18 cellular contexts compared by ENCODE assay signal in genomic region chr4:52566136-52567031, GRCh38.
A peak's percentile ranks its signal among the peaks of the same experiment; 100 is the strongest.
DNase-seq lines count a peak whose midpoint lies in the region; FAIRE-seq and TF ChIP-seq lines count a peak whose summit lies in the region.
"Had no signal": no experiment of that assay in that cellular context is flagged by ENCODE, and none has a peak within 500 bp of the region (broad histone marks: within the 10 kb centered on the region; RNA-seq: fewer than 3 reads in every experiment).

No MANE protein-coding gene starts in this region.

- no peaks in the 10 kb centered on the region for H3K36me3 ChIP-seq in astrocyte (ENCODE audit: insufficient read depth, low read length)
- H3K36me3 ChIP-seq: BLaER1 treated with 17β-estradiol and CSF1 and Interleukin-3, amounts not matched to agents 10 nM and 100 nM had no signal

- H3K9ac ChIP-seq in astrocyte (ENCODE audit: low read length), result no peak overlapping the region
- H3K9ac ChIP-seq: BLaER1 treated with 17β-estradiol and CSF1 and Interleukin-3, amounts not matched to agents 10 nM and 100 nM had no signal

- H3K27ac Mint-ChIP-seq in astrocyte (ENCODE audit: unreplicated experiment) (peak overlapping the region; percentile 75), mesothelial cell of epicardium (no peak overlapping the region)

- H3K4me1 ChIP-seq in astrocyte (ENCODE audit: insufficient read depth, low read length), result no peaks in the 10 kb centered on the region

- H3K9me3 Mint-ChIP-seq in astrocyte (ENCODE audit: unreplicated experiment), result no peaks in the 10 kb centered on the region
- no peaks in the 10 kb centered on the region for H3K9me3 Mint-ChIP-seq in mesothelial cell of epicardium

- H3K27me3 ChIP-seq in astrocyte (ENCODE audit: insufficient read depth, low read length), result no peaks in the 10 kb centered on the region
- H3K27me3 ChIP-seq: BLaER1 treated with 17β-estradiol and CSF1 and Interleukin-3, amounts not matched to agents 10 nM and 100 nM had no signal

- no peak overlapping the region for H3K4me2 ChIP-seq in astrocyte (ENCODE audit: low read length)
- H3K4me2 ChIP-seq: BLaER1 treated with 17β-estradiol and CSF1 and Interleukin-3, amounts not matched to agents 10 nM and 100 nM; PC-9 had no signal

- H3K9me3 ChIP-seq in astrocyte (ENCODE audit: insufficient read depth, low read depth, low read length), result no peaks in the 10 kb centered on the region
- H3K9me3 ChIP-seq: BLaER1 treated with 17β-estradiol and CSF1 and Interleukin-3, amounts not matched to agents 10 nM and 100 nM had no signal

- peak; percentile 48 for DNase-seq in ELR (ENCODE audit: low read depth)
- DNase-seq in HS-5 (ENCODE audit: low read depth), result peak; percentile 28
- no peak for DNase-seq in astrocyte (ENCODE audit: low read depth)
- peak; percentile 29 to 58 for DNase-seq in foreskin fibroblast
- no peak for DNase-seq in mesothelial cell of epicardium (ENCODE audit: low spot score in 2 of 2, unreplicated experiment in 2 of 2)
- no peak for DNase-seq in GF-D8 (lab: John Stamatoyannopoulos, UW)
- DNase-seq in NCI-H146 treated with DMSO at 0.1 percent for 48 hours (lab: John Stamatoyannopoulos, UW; ENCODE audit: unreplicated experiment), result no peak
- DNase-seq in NCI-H2171 (lab: John Stamatoyannopoulos, UW), result no peak
- DNase-seq: DND-41, GDM1, H7, NCI-H1417 treated with DMSO at 0.1 percent for 48 hours, NCI-H2029 treated with DMSO at 0.1 percent for 48 hours, NCI-H748 treated with DMSO at 0.1 percent for 48 hours, PC-9 had no signal

- H3K4me3 ChIP-seq in astrocyte (ENCODE audit: insufficient read depth, low read depth, low read length) (no peak overlapping the region), foreskin fibroblast (ENCODE audit: low read depth in 1 of 2, low read length in 2 of 2) (no peak overlapping the region)
- H3K4me3 ChIP-seq: BLaER1 treated with 17β-estradiol and CSF1 and Interleukin-3, amounts not matched to agents 10 nM and 100 nM; PC-9 had no signal

- no peaks in the 10 kb centered on the region for H3K79me2 ChIP-seq in astrocyte (ENCODE audit: insufficient read depth, low read length)

- FAIRE-seq in astrocyte (lab: Jason Lieb, UNC), result no peak
- FAIRE-seq: GM12891, GM18507 had no signal

- H3K36me3 Mint-ChIP-seq in astrocyte (ENCODE audit: low read depth, unreplicated experiment), result no peaks in the 10 kb centered on the region
- H3K36me3 Mint-ChIP-seq in mesothelial cell of epicardium, result no peaks in the 10 kb centered on the region

- H3K27ac ChIP-seq in astrocyte (ENCODE audit: low read depth, low read length), result no peak overlapping the region
- H3K27ac ChIP-seq: BLaER1 treated with 17β-estradiol and CSF1 and Interleukin-3, amounts not matched to agents 10 nM and 100 nM; PC-9 had no signal

- no peaks in the 10 kb centered on the region for H3K27me3 Mint-ChIP-seq in astrocyte (ENCODE audit: low read depth, unreplicated experiment)
- no peaks in the 10 kb centered on the region for H3K27me3 Mint-ChIP-seq in mesothelial cell of epicardium (ENCODE audit: low read depth)

- no peak overlapping the region for H2AFZ ChIP-seq in astrocyte (ENCODE audit: low read depth, low read length)
- H2AFZ ChIP-seq: PC-9 had no signal

- TF ChIP-seq CTCF in astrocyte (IDR thresholded peaks at IDR 0.05; ENCODE audit: insufficient read depth, low read depth, low read length) (no peak), foreskin fibroblast (IDR thresholded peaks at IDR 0.05; ENCODE audit: low read depth, low read length) (no peak), mesothelial cell of epicardium (IDR thresholded peaks at IDR 0.05; ENCODE audit: unreplicated experiment) (no peak)

- H3K4me1 Mint-ChIP-seq in astrocyte (ENCODE audit: low read depth, unreplicated experiment), result peaks cover 26% of the 10 kb centered on the region
- peaks cover 3% of the 10 kb centered on the region for H3K4me1 Mint-ChIP-seq in mesothelial cell of epicardium

- H4K20me1 ChIP-seq in astrocyte (ENCODE audit: insufficient read depth, low read length), result no peaks in the 10 kb centered on the region
- H4K20me1 ChIP-seq: BLaER1 treated with 17β-estradiol and CSF1 and Interleukin-3, amounts not matched to agents 10 nM and 100 nM had no signal

- H3K4me3 Mint-ChIP-seq in astrocyte (ENCODE audit: unreplicated experiment) (no peak overlapping the region), mesothelial cell of epicardium (no peak overlapping the region)

Comparison
In these comparisons a context has a peak if more than half of its experiments do, and no peak if none do; other contexts are left out.
1. DNase-seq: peak in ELR (single experiment), HS-5 (single experiment) and foreskin fibroblast (2 of 2); none in astrocyte (single experiment), mesothelial cell of epicardium (0 of 2), GF-D8 (single experiment), NCI-H146 treated with DMSO at 0.1 percent for 48 hours (single experiment) and NCI-H2171 (single experiment).